ENCODE assay signal across 22 cellular contexts in genomic region chr6:167794386-167795157, GRCh38.
"Had no signal": no experiment of that assay in that cellular context is flagged by ENCODE, and none has a peak within 500 bp of the region (broad histone marks: within the 10 kb centered on the region; RNA-seq: fewer than 3 reads in every experiment).

No MANE protein-coding gene starts in this region.

- H3K27ac ChIP-seq: gastroesophageal sphincter, neutrophil, sigmoid colon, testis, upper lobe of right lung had no signal

- ATAC-seq: activated naive CD8-positive, alpha-beta T cell treated with anti-CD3 and anti-CD28 coated beads, Interleukin-2, amount 50 U/mL, for 24 hours; esophagus mucosa; gastroesophageal sphincter; left ventricle myocardium superior; stimulated activated memory B cell treated with anti-CD40 and anti-IgM and Interleukin-4, amounts not matched to agents 10 μg/mL and 1 μg/mL and 100 μg/mL, for 72 hours; T-cell; upper lobe of right lung had no signal

- H3K36me3 ChIP-seq: gastroesophageal sphincter, heart right ventricle, neutrophil, sigmoid colon, upper lobe of right lung had no signal

- H3K27me3 ChIP-seq: testis had no signal

- H3K9me3 ChIP-seq: gastroesophageal sphincter, heart right ventricle, neutrophil, sigmoid colon, testis, upper lobe of right lung had no signal

- DNase-seq: activated B cell treated with CpG ODN at 0.5 μM for 24 hours; activated CD4-positive, alpha-beta memory T cell treated with anti-CD3 and anti-CD28 coated beads, Interleukin-2, amount 10 ng/mL, durations not matched to agents 7 days and 5 days; activated CD4-positive, alpha-beta T cell treated with anti-CD3 and anti-CD28 coated beads for 48 hours; activated naive CD4-positive, alpha-beta T cell treated with Interleukin-2 at 50 U/mL for 16 hours; activated naive CD8-positive, alpha-beta T cell treated with anti-CD3 and anti-CD28 coated beads, Interleukin-2, amount 50 U/mL, for 24 hours; activated T-cell treated with anti-CD3 and anti-CD28 coated beads, Interleukin-2, amount 50 U/mL, for 24 hours; anterior cingulate cortex; cortex of kidney; heart right ventricle; left ventricle myocardium superior; mesenchymal stem cell; naive thymus-derived CD8-positive, alpha-beta T cell; sigmoid colon; stimulated activated CD4-positive, alpha-beta T cell treated with anti-CD3 and anti-CD28 coated beads, Interleukin-4, amount 100 ng/mL, for 4 hours; T-cell; T-helper 9 cell; upper lobe of right lung had no signal

- H3K4me1 ChIP-seq: upper lobe of right lung had no signal

- H3K4me3 ChIP-seq: gastroesophageal sphincter, sigmoid colon, testis had no signal
